ENCODE assay signal across 8 cellular contexts in genomic region chr6:5025911-5026819, GRCh38. TPM values are rescaled to one million over a fixed set of nuclear protein-coding genes. Genes with fewer than 3 reads are reported as not detected.
DNase-seq lines count a peak whose midpoint lies in the region; ATAC-seq and TF ChIP-seq lines count a peak whose summit lies in the region.

No MANE protein-coding gene starts in this region.

- H3K4me1 ChIP-seq in mesendoderm (ENCODE audit: control insufficient read depth, low read depth, low read length), result peaks cover 2% of the 10 kb centered on the region
- peaks cover 0 to 15% (median 0%) of the 10 kb centered on the region in 4 donors for H3K4me1 ChIP-seq in tibial nerve

- H3K9ac ChIP-seq in mesendoderm (ENCODE audit: low read length), result peak overlapping the region; percentile 71

- H3K9me3 ChIP-seq in tibial nerve, result no peaks in the 10 kb centered on the region

- H3K9me3 Mint-ChIP-seq in activated naive CD4-positive, alpha-beta T cell treated with anti-CD3 and anti-CD28 coated beads, Interleukin-2, amount 50 U/mL, for 24 hours, result no peaks in the 10 kb centered on the region

- peaks cover 20% of the 10 kb centered on the region for H3K4me1 Mint-ChIP-seq in activated naive CD4-positive, alpha-beta T cell treated with anti-CD3 and anti-CD28 coated beads, Interleukin-2, amount 50 U/mL, for 24 hours

- no peak overlapping the region for H3K23ac ChIP-seq in mesendoderm (ENCODE audit: low read length)

- H4K8ac ChIP-seq in mesendoderm (ENCODE audit: low read depth, low read length), result no peak overlapping the region

- no peaks in the 10 kb centered on the region for H3K27me3 Mint-ChIP-seq in activated naive CD4-positive, alpha-beta T cell treated with anti-CD3 and anti-CD28 coated beads, Interleukin-2, amount 50 U/mL, for 24 hours

- peak overlapping the region; percentile 92 for H3K56ac ChIP-seq in mesendoderm (ENCODE audit: low read length)

- peak overlapping the region; percentile 14 for H3K27ac Mint-ChIP-seq in activated naive CD4-positive, alpha-beta T cell treated with anti-CD3 and anti-CD28 coated beads, Interleukin-2, amount 50 U/mL, for 24 hours

- H3K27me3 ChIP-seq in mesendoderm (ENCODE audit: insufficient read depth, low read length, poor library complexity) (no peaks in the 10 kb centered on the region), tibial nerve (no peaks in the 10 kb centered on the region)

- H3K4me3 ChIP-seq in epithelial cell of esophagus (ENCODE audit: low read length) (peak overlapping the region; percentile 45), mesendoderm (ENCODE audit: low read length) (peak overlapping the region; percentile 58), tibial nerve (peak overlapping the region; percentile 29 to 56 (median 46))

- TF ChIP-seq CTCF in epithelial cell of esophagus (IDR thresholded peaks at IDR 0.05; ENCODE audit: insufficient read depth, low read depth, low read length, missing control alignments), result peak; percentile 15
- no peak for TF ChIP-seq CTCF in tibial nerve (IDR thresholded peaks at IDR 0.05)

- no peak overlapping the region for H2AK5ac ChIP-seq in mesendoderm (ENCODE audit: low read length)

- no peaks in the 10 kb centered on the region for H3K79me2 ChIP-seq in mesendoderm (ENCODE audit: control insufficient read depth, insufficient read depth, low read length)

- ATAC-seq in HG03565 (IDR thresholded peaks at IDR 0.05; ENCODE audit: unreplicated experiment), result no peak

- H3K18ac ChIP-seq in mesendoderm (ENCODE audit: low read length), result peak overlapping the region; percentile 33

- no CpG with 5 or more reads among the region's 35 CpGs for WGBS in mesendoderm (ENCODE audit: extremely low coverage, insufficient coverage, low lambda C conversion rate)
- WGBS in tibial nerve, 2 donors, result 2 to 3% methylated on average over 35 of the region's 35 CpGs

- H3K79me1 ChIP-seq in mesendoderm (ENCODE audit: low read length), result no peaks in the 10 kb centered on the region

- H2BK120ac ChIP-seq in mesendoderm (ENCODE audit: low read depth, low read length), result peak overlapping the region; percentile 32

- no peak for TF ChIP-seq POLR2A in tibial nerve (IDR thresholded peaks at IDR 0.05)

- DNase-seq in activated naive CD4-positive, alpha-beta T cell treated with anti-CD3 and anti-CD28 coated beads, Interleukin-2, amount 50 U/mL, for 16 hours, result no peak
- DNase-seq in SHP77 treated with DMSO at 0.1 percent for 48 hours (lab: John Stamatoyannopoulos, UW) (peak; percentile 52), epithelial cell of esophagus (ENCODE audit: low read depth) (peak; percentile 29), mesendoderm (peak; percentile 89), tibial nerve (ENCODE audit: low spot score in 2 of 2) (peak in 1 of 2 donors; percentile 24)
- DNase-seq in central memory CD4-positive, alpha-beta T cell, result no peak

- H3K27ac ChIP-seq in mesendoderm (ENCODE audit: low read depth, low read length) (peak overlapping the region; percentile 70), tibial nerve (peak overlapping the region; percentile 26 to 71 (median 50))

- peak overlapping the region; percentile 77 for H3K4me2 ChIP-seq in mesendoderm (ENCODE audit: low read length)

- peak overlapping the region; percentile 1 for H2BK15ac ChIP-seq in mesendoderm (replicated peaks; ENCODE audit: low read depth)

- H3K36me3 Mint-ChIP-seq in activated naive CD4-positive, alpha-beta T cell treated with anti-CD3 and anti-CD28 coated beads, Interleukin-2, amount 50 U/mL, for 24 hours, result peaks cover 12% of the 10 kb centered on the region

- H2BK5ac ChIP-seq in mesendoderm (ENCODE audit: low read length), result peak overlapping the region; percentile 67

- TF ChIP-seq EP300 in tibial nerve (IDR thresholded peaks at IDR 0.05), result peak in 1 of 2 donors; percentile 25

- H3K4ac ChIP-seq in mesendoderm (ENCODE audit: low read depth, low read length), result peak overlapping the region; percentile 62

- peak overlapping the region; percentile 37 for H4K5ac ChIP-seq in mesendoderm (ENCODE audit: low read length)

- H3K36me3 ChIP-seq in mesendoderm (ENCODE audit: control insufficient read depth, insufficient read depth, low read length) (no peaks in the 10 kb centered on the region), tibial nerve (peaks cover 0 to 6% (median 0%) of the 10 kb centered on the region in 3 donors)

- H3K4me3 Mint-ChIP-seq in activated naive CD4-positive, alpha-beta T cell treated with anti-CD3 and anti-CD28 coated beads, Interleukin-2, amount 50 U/mL, for 24 hours, result peak overlapping the region; percentile 86

RNA-seq across cellular contexts. Expression of gene RPP40, which starts 22.3 kb away (rescaled TPM):
- polyA plus RNA-seq in mesendoderm (2013, experiment 1 of 2), result 20.2 TPM
- polyA plus RNA-seq in mesendoderm (2013, experiment 2 of 2), result 18.5 TPM
- total RNA-seq in tibial nerve, result 10 to 100 TPM in 2 of 4 donors, 1 to 10 TPM in 2; 6.3 to 16.7 (median 9.6) TPM

RNA-seq across cellular contexts. Expression of gene PPP1R3G, which starts 59.0 kb away (rescaled TPM):
- polyA plus RNA-seq in mesendoderm (2013, experiment 1 of 2), result 0.01 TPM
- 0.01 TPM for polyA plus RNA-seq in mesendoderm (2013, experiment 2 of 2)
- total RNA-seq in tibial nerve, result 1 to 10 TPM; 1.3 to 5.1 (median 2.1) TPM

Comparison
In these comparisons a context has a peak if more than half of its experiments do, and no peak if none do; other contexts are left out.
1. DNase-seq: peak in SHP77 treated with DMSO at 0.1 percent for 48 hours (single experiment), epithelial cell of esophagus (single experiment) and mesendoderm (single experiment); none in activated naive CD4-positive, alpha-beta T cell treated with anti-CD3 and anti-CD28 coated beads, Interleukin-2, amount 50 U/mL, for 16 hours (single experiment) and central memory CD4-positive, alpha-beta T cell (single experiment).
2. Peak in every context shown above with its lines, with median percentiles within 50 percentile points of each other: H3K4me3 ChIP-seq.